Comparison of ENCODE assay signal across 2 cellular contexts in genomic region chr7:94871132-94871531, GRCh38.
TF ChIP-seq lines count a peak whose summit lies in the region.

No MANE protein-coding gene starts in this region.

TF ChIP-seq in HepG2, 621 proteins besides CTCF, POLR2A, EP300 and RAD21:
- no peak for TF ChIP-seq RFX1 (IDR thresholded peaks at IDR 0.05)
- TF ChIP-seq CAMTA2 (CRISPR knock-in tag; IDR thresholded peaks at IDR 0.05; ENCODE audit: borderline replicate concordance), result no peak
- TF ChIP-seq FOXC1 (CRISPR knock-in tag; IDR thresholded peaks at IDR 0.05; ENCODE audit: borderline replicate concordance), result no peak
- peak; percentile 95 for TF ChIP-seq MNT (IDR thresholded peaks at IDR 0.05)
- no peak for TF ChIP-seq ZNF460 (CRISPR knock-in tag; IDR thresholded peaks at IDR 0.05; ENCODE audit: borderline replicate concordance)
- TF ChIP-seq HINFP (CRISPR knock-in tag; IDR thresholded peaks at IDR 0.05; ENCODE audit: low read depth), result no peak
- TF ChIP-seq SP140L (CRISPR knock-in tag; IDR thresholded peaks at IDR 0.05; ENCODE audit: borderline replicate concordance), result no peak
TF ChIP-seq in HepG2: peak in this region for 1.

TF ChIP-seq in GM23338, 12 proteins besides CTCF, POLR2A, EP300 and RAD21:
- no peak for TF ChIP-seq STAT1 (IDR thresholded peaks at IDR 0.05; ENCODE audit: unreplicated experiment)
- TF ChIP-seq ETS1 (IDR thresholded peaks at IDR 0.05), result no peak
- TF ChIP-seq ZNF462 (CRISPR knock-in tag; IDR thresholded peaks at IDR 0.05), result no peak
- TF ChIP-seq EZH2 (IDR thresholded peaks at IDR 0.05; ENCODE audit: low read depth, unreplicated experiment), result no peak
- TF ChIP-seq ZNF331 (CRISPR knock-in tag; IDR thresholded peaks at IDR 0.05; ENCODE audit: low read depth), result no peak
- TF ChIP-seq CREB1 (CRISPR knock-in tag; IDR thresholded peaks at IDR 0.05; ENCODE audit: low read depth), result no peak
- TF ChIP-seq EZH2phosphoT487 (IDR thresholded peaks at IDR 0.05; ENCODE audit: unreplicated experiment), result no peak
- TF ChIP-seq POLR2AphosphoS5 (IDR thresholded peaks at IDR 0.05; ENCODE audit: low read depth), result no peak
- no peak for TF ChIP-seq JUNB (IDR thresholded peaks at IDR 0.05; ENCODE audit: unreplicated experiment)
TF ChIP-seq in GM23338: peak in this region for 0.
